Comparison of ENCODE assay signal across 8 cellular contexts in the genomic region with DNA sequence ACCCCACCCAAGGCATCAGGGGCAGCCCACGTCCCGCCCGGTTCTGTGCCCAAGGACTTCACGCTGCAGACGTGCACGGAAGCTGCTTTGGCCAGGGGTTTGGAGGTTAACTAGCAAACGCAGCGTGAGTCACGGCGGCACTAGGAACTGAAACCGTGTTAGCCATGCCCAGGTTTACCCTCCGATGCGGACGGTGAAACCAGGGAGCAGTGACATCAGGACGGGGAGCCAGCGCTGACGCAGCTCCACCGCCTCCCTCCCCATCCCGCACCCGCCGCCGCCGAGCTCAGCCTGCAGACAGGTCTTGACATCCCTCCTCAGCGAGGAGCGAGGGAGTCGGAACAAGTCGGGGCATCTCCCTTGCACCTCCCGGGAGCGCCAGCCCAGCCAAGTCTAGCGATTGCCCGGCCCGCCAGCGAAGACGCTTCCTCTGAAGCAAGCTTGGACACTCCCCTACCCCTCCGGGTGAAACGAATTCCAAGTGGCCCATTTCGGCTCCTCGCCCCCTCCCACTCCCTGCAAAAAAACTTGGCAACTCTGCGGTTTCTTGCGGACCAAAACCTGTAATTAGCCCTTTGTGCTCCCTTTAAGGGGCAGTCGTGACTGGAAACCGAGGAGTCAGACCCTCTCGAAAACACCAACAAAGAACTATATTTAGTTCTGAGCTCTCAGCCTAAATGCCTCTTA. TPM values are rescaled to one million over a fixed set of nuclear protein-coding genes. Genes with fewer than 3 reads are reported as not detected.
DNase-seq lines count a peak whose midpoint lies in the region; ATAC-seq and TF ChIP-seq lines count a peak whose summit lies in the region.

No MANE protein-coding gene starts in this region.

- H3K27ac ChIP-seq in heart left ventricle = peak overlapping the region; percentile 57 to 98 (median 88)

- intact Hi-C loops in Caco-2 (cut with micrococcal nuclease; ENCODE audit: unreplicated experiment) (loop anchor here (1.0 to 10.0 kb wide), 7 partner anchors 22 to 434 kb away; no protein-coding TSS in a partner anchor), heart left ventricle (cut with DNase I) (loop anchor here in 8 of 10 donors (5.0 to 10.0 kb wide), 11 partner anchors 62 to 607 kb away; no protein-coding TSS in a partner anchor), posterior cingulate gyrus (cut with DNase I) (loop anchor here (10.0 kb wide), 1 partner anchor 604 kb away; no protein-coding TSS in a partner anchor)

- no peaks in the 10 kb centered on the region for H3K9me3 Mint-ChIP-seq in Caco-2 (ENCODE audit: unreplicated experiment)

- WGBS in heart left ventricle, 4 donors = 0 to 1% (median 0%) methylated on average over 10 to 43 of the region's 43 CpGs

- no peak for TF ChIP-seq CTCF in Caco-2 (IDR thresholded peaks at IDR 0.05; ENCODE audit: insufficient read depth in 1 of 2, low read depth in 1 of 2, low read length in 1 of 2, severe bottlenecking in 1 of 2, unreplicated experiment in 1 of 2)
- no peak for TF ChIP-seq CTCF in heart left ventricle (IDR thresholded peaks at IDR 0.05)

- H3K27ac Mint-ChIP-seq in Caco-2 (ENCODE audit: unreplicated experiment) = peak overlapping the region; percentile 89

- peak overlapping the region; percentile 82 for H3K4me3 ChIP-seq in Caco-2 (ENCODE audit: low read depth, low read length)
- H3K4me3 ChIP-seq in heart left ventricle = peak overlapping the region; percentile 44 to 98 (median 82)

- DNase-seq in Caco-2 (peak; percentile 82 to 87), HT-29 (ENCODE audit: low spot score) (peak; percentile 82), heart left ventricle (peak; percentile 69 to 87 (median 75)), posterior cingulate gyrus (peak; percentile 44 to 95 (median 63)), ureter (ENCODE audit: low spot score) (peak; percentile 89)
- DNase-seq in activated naive CD8-positive, alpha-beta T cell treated with anti-CD3 and anti-CD28 coated beads, Interleukin-2, amount 50 U/mL, for 16 hours (ENCODE audit: low read depth, low spot score) = peak; percentile 31

- H3K36me3 Mint-ChIP-seq in Caco-2 (ENCODE audit: insufficient read depth, unreplicated experiment) = peaks cover 19% of the 10 kb centered on the region

- H3K9me3 ChIP-seq in Caco-2 (no peaks in the 10 kb centered on the region), heart left ventricle (no peaks in the 10 kb centered on the region)

- H3K4me1 Mint-ChIP-seq in Caco-2 (ENCODE audit: low read depth, unreplicated experiment) = peaks cover 10% of the 10 kb centered on the region

- BruUV-seq in Caco-2 (replicated peaks; lab: Mats Ljungman, UMichigan) = TSS peak; percentile 80

- POLR2A ChIA-PET in Caco-2 (lab: Charles Lee) = interaction anchor here (0.8 to 1.2 kb wide), 4 partner anchors 100 to 961 kb away, joined by 3 to 4 read pairs (median 4); a partner anchor contains a TSS

- H3K36me3 ChIP-seq in Caco-2 (ENCODE audit: control insufficient read depth, insufficient read depth, low read length) (no peaks in the 10 kb centered on the region), heart left ventricle (peaks cover 0 to 9% (median 0%) of the 10 kb centered on the region in 9 donors)

- H3K27me3 Mint-ChIP-seq in Caco-2 (ENCODE audit: insufficient read depth, unreplicated experiment) = no peaks in the 10 kb centered on the region

- CTCF ChIA-PET in Caco-2 (lab: Charles Lee) = interaction anchor here (0.5 to 2.4 kb wide), 7 partner anchors 11 to 142 kb away, joined by 3 to 16 read pairs (median 4); no protein-coding TSS in a partner anchor

- no peak for TF ChIP-seq POLR2A in heart left ventricle (IDR thresholded peaks at IDR 0.05)

- peaks cover 36% of the 10 kb centered on the region for H3K4me1 ChIP-seq in Caco-2
- peaks cover 0 to 26% (median 15%) of the 10 kb centered on the region in 12 donors for H3K4me1 ChIP-seq in heart left ventricle

- H3K4me3 Mint-ChIP-seq in Caco-2 (ENCODE audit: unreplicated experiment) = peak overlapping the region; percentile 93

- H3K27me3 ChIP-seq in Caco-2 (replicated peaks; ENCODE audit: control insufficient read depth, insufficient read depth, low read length) (no peaks in the 10 kb centered on the region), heart left ventricle (no peaks in the 10 kb centered on the region)

- ATAC-seq in GM21360 (IDR thresholded peaks at IDR 0.05; ENCODE audit: unreplicated experiment) = peak; percentile 23
- ATAC-seq in SK-N-SH treated with all-trans-retinoic acid at 6 μM for 48 hours = peak; percentile 54
- ATAC-seq in heart left ventricle = peak; percentile 7 to 22 (median 15)

TF ChIP-seq in SK-N-SH treated with all-trans-retinoic acid at 6 μM for 48 hours, 23 proteins besides CTCF, POLR2A, EP300 and RAD21:
- TF ChIP-seq ZFP30 (CRISPR knock-in tag; IDR thresholded peaks at IDR 0.05) (no peak), SNAI2 (CRISPR knock-in tag; IDR thresholded peaks at IDR 0.05) (no peak)
- TF ChIP-seq, protein P1, sequence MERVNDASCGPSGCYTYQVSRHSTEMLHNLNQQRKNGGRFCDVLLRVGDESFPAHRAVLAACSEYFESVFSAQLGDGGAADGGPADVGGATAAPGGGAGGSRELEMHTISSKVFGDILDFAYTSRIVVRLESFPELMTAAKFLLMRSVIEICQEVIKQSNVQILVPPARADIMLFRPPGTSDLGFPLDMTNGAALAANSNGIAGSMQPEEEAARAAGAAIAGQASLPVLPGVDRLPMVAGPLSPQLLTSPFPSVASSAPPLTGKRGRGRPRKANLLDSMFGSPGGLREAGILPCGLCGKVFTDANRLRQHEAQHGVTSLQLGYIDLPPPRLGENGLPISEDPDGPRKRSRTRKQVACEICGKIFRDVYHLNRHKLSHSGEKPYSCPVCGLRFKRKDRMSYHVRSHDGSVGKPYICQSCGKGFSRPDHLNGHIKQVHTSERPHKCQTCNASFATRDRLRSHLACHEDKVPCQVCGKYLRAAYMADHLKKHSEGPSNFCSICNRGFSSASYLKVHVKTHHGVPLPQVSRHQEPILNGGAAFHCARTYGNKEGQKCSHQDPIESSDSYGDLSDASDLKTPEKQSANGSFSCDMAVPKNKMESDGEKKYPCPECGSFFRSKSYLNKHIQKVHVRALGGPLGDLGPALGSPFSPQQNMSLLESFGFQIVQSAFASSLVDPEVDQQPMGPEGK (CRISPR knock-in tag; IDR thresholded peaks at IDR 0.05; ENCODE audit: borderline replicate concordance) = peak; percentile 14; the same call in 1 of the 2 replicates
TF ChIP-seq in SK-N-SH treated with all-trans-retinoic acid at 6 μM for 48 hours: peak in this region for 1.

RNA-seq across cellular contexts. Expression of a gene that starts 1.4 kb away (rescaled TPM):
- total RNA-seq in Caco-2 (2022) (11.5 and 13.2 TPM in 2 replicates), heart left ventricle (10 to 100 TPM in 2 of 9 donors, 1 to 10 TPM in 7; 2.4 to 23.8 (median 3.8) TPM), ureter (14.9 TPM)
- total RNA-seq in HT-29 (2014; rRNA removed; shearing (Covaris generic)) = 25.3 and 25.8 TPM in 2 replicates
- polyA plus RNA-seq in heart left ventricle = 1 to 10 TPM in 1 of 2 donors, under 1 TPM in 1; 0.99 to 1.5 TPM

Comparison
In these comparisons a context has a peak if more than half of its experiments do, and no peak if none do; other contexts are left out.
1. Peak in every context shown above with its lines: DNase-seq, ATAC-seq, H3K4me3 ChIP-seq and H3K27ac ChIP-seq.
2. DNase-seq: peak in every context shown above with its lines; median percentile 89 in ureter; 84 in Caco-2; 82 in HT-29; 75 in heart left ventricle; 63 in posterior cingulate gyrus; 31 in activated naive CD8-positive, alpha-beta T cell treated with anti-CD3 and anti-CD28 coated beads, Interleukin-2, amount 50 U/mL, for 16 hours.